Comparison of ENCODE assay signal across 1 cellular context in the genomic region with DNA sequence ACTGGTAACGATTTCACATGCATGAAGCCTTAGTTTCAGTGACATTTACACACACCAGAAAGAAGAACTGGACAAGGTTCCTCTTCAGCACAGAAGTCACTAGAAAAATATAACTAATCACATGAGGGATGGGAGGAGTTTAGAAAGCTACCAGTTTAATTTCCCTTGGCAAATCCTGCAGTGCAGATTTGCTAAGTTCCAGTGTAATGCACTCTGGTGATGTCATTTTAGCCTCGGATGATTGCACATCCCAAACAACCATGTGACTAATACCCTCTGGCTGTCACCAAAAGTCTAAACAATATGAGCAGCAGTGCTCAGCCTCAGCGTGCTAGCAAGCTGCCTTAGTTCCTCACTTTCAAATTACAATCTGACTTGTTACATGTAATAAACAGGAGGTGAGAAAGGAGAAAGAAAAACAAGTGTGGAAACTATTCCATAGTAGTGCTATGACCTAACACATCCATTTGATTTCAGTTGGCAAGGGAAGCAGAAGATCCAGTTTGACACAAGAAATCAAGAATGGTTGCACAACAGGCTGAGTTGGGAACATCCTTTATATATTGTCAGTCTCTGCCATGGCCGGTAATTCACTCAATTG.
A peak's percentile ranks its signal among the peaks of the same experiment; 100 is the strongest.
TF ChIP-seq lines count a peak whose summit lies in the region.

No MANE protein-coding gene starts in this region.

TF ChIP-seq in endothelial cell of umbilical vein, 7 proteins besides CTCF, POLR2A, EP300 and RAD21:
- TF ChIP-seq GATA2 (IDR thresholded peaks at IDR 0.05; ENCODE audit: insufficient read depth, insufficient read length, low read depth, low read length) (no peak), POLR2AphosphoS5 (IDR thresholded peaks at IDR 0.05; ENCODE audit: insufficient read depth, low read depth, low read length) (no peak), MYC (IDR thresholded peaks at IDR 0.05; ENCODE audit: low read depth, low read length) (no peak), FOS (IDR thresholded peaks at IDR 0.05; ENCODE audit: borderline replicate concordance, insufficient read depth, low read length) (peak; percentile 74), JUN (IDR thresholded peaks at IDR 0.05; ENCODE audit: borderline replicate concordance, insufficient read depth, insufficient read length, low read depth) (peak; percentile 84), EZH2 (IDR thresholded peaks at IDR 0.05; ENCODE audit: borderline replicate concordance, low read depth, low read length, severe bottlenecking) (no peak)
- TF ChIP-seq, protein P1, sequence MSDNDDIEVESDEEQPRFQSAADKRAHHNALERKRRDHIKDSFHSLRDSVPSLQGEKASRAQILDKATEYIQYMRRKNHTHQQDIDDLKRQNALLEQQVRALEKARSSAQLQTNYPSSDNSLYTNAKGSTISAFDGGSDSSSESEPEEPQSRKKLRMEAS (IDR thresholded peaks at IDR 0.05; ENCODE audit: insufficient read depth, insufficient read length): peak; percentile 42
